In genomic region chr12:92928962-92929915, GRCh38 we compare ENCODE assay signal across 8 cellular contexts. TPM values are rescaled to one million over a fixed set of nuclear protein-coding genes. Genes with fewer than 3 reads are reported as not detected.
DNase-seq lines count a peak whose midpoint lies in the region; TF ChIP-seq lines count a peak whose summit lies in the region.

EEA1 (minus strand) TSS chr12:92929295; CDS start chr12:92929066, 229 bp downstream.

- H3K9me3 ChIP-seq in suprapubic skin, result no peaks in the 10 kb centered on the region

- peak; percentile 82 to 84 for TF ChIP-seq POLR2A in suprapubic skin (IDR thresholded peaks at IDR 0.05)

- CTCF ChIA-PET in activated naive CD4-positive, alpha-beta T cell treated with anti-CD3 and anti-CD28 coated beads, Interleukin-2, amount 10 ng/mL, durations not matched to agents 7 days and 5 days (lab: Charles Lee), result interaction anchor here (0.9 to 2.2 kb wide), 3 partner anchors 58 to 144 kb away, joined by 3 to 6 read pairs (median 4); no protein-coding TSS in a partner anchor

- 0% methylated on average over 25 of the region's 98 CpGs for WGBS in suprapubic skin

- H3K27ac Mint-ChIP-seq in activated naive CD4-positive, alpha-beta T cell treated with anti-CD3 and anti-CD28 coated beads, Interleukin-2, amount 10 ng/mL, durations not matched to agents 7 days and 5 days, result peak within 1 kb of the TSS; percentile 95

- H3K4me1 ChIP-seq in suprapubic skin, result peaks cover 36% of the 10 kb centered on the region

- H3K27me3 Mint-ChIP-seq in activated naive CD4-positive, alpha-beta T cell treated with anti-CD3 and anti-CD28 coated beads, Interleukin-2, amount 10 ng/mL, durations not matched to agents 7 days and 5 days, result peaks cover 4% of the 10 kb centered on the region

- H3K9me3 Mint-ChIP-seq in activated naive CD4-positive, alpha-beta T cell treated with anti-CD3 and anti-CD28 coated beads, Interleukin-2, amount 10 ng/mL, durations not matched to agents 7 days and 5 days, result no peaks in the 10 kb centered on the region

- peak within 1 kb of the TSS; percentile 81 for H3K4me3 ChIP-seq in GM06990 (replicated peaks; ENCODE audit: low read depth, low read length)
- peak within 1 kb of the TSS; percentile 74 for H3K4me3 ChIP-seq in HFF-Myc (replicated peaks; ENCODE audit: low read depth, low read length)
- H3K4me3 ChIP-seq in suprapubic skin, result peak within 1 kb of the TSS; percentile 86

- DNase-seq in GM06990 (ENCODE audit: extremely low read depth, insufficient read length), result peak; percentile 97
- DNase-seq in HFF-Myc (ENCODE audit: extremely low read depth, low read depth), result peak; percentile 83
- peak; percentile 96 for DNase-seq in NAMALWA (ENCODE audit: low spot score)
- DNase-seq in SK-N-DZ (ENCODE audit: low spot score), result peak; percentile 95
- DNase-seq in activated naive CD4-positive, alpha-beta T cell treated with anti-CD3 and anti-CD28 coated beads, Interleukin-2, amount 10 ng/mL, durations not matched to agents 7 days and 5 days, result peak; percentile 97
- DNase-seq in germinal center (ENCODE audit: low spot score), result peak; percentile 99
- peak; percentile 67 to 98 (median 95) for DNase-seq in nucleus accumbens (lab: John Stamatoyannopoulos, UW)
- peak; percentile 97 to 98 for DNase-seq in suprapubic skin (ENCODE audit: low spot score in 2 of 2)

- TF ChIP-seq CTCF in GM06990 (IDR thresholded peaks at IDR 0.05; ENCODE audit: insufficient read depth, low read length, poor library complexity, severe bottlenecking), result no peak
- TF ChIP-seq CTCF in HFF-Myc (IDR thresholded peaks at IDR 0.05; ENCODE audit: low read depth, low read length, missing control alignments), result no peak
- peak in 1 of 2 donors; percentile 28 for TF ChIP-seq CTCF in suprapubic skin (IDR thresholded peaks at IDR 0.05)

- peak within 1 kb of the TSS; percentile 85 for H3K4me3 Mint-ChIP-seq in activated naive CD4-positive, alpha-beta T cell treated with anti-CD3 and anti-CD28 coated beads, Interleukin-2, amount 10 ng/mL, durations not matched to agents 7 days and 5 days

- H3K27me3 ChIP-seq in GM06990 (replicated peaks; ENCODE audit: control insufficient read depth, insufficient read depth, low read length), result no peaks in the 10 kb centered on the region
- H3K27me3 ChIP-seq in suprapubic skin, result no peaks in the 10 kb centered on the region

- H3K4me1 Mint-ChIP-seq in activated naive CD4-positive, alpha-beta T cell treated with anti-CD3 and anti-CD28 coated beads, Interleukin-2, amount 10 ng/mL, durations not matched to agents 7 days and 5 days, result peaks cover 32% of the 10 kb centered on the region

- no peak for TF ChIP-seq EP300 in suprapubic skin (IDR thresholded peaks at IDR 0.05)

- H3K36me3 ChIP-seq in GM06990 (ENCODE audit: control insufficient read depth, insufficient read depth, low read length) (no peaks in the 10 kb centered on the region), suprapubic skin (no peaks in the 10 kb centered on the region)

- H3K27ac ChIP-seq in suprapubic skin, result peak within 1 kb of the TSS; percentile 100

- peaks cover 7% of the 10 kb centered on the region for H3K36me3 Mint-ChIP-seq in activated naive CD4-positive, alpha-beta T cell treated with anti-CD3 and anti-CD28 coated beads, Interleukin-2, amount 10 ng/mL, durations not matched to agents 7 days and 5 days

RNA-seq across cellular contexts. Expression of gene EEA1, which starts in this region (rescaled TPM):
- 2.6 and 5.3 TPM in 2 replicates for polyA plus RNA-seq in SK-N-DZ (2014; cell fraction: cytosol; rRNA removed)
- polyA plus RNA-seq in SK-N-DZ (2014; cell fraction: nucleus; rRNA removed), result 4.0 and 6.0 TPM in 2 replicates
- total RNA-seq in suprapubic skin, result 10 to 100 TPM; 17.9 to 55.0 (median 23.2) TPM

Comparison
In these comparisons a context has a peak if more than half of its experiments do, and no peak if none do; other contexts are left out.
1. Peak in every context shown above with its lines: DNase-seq, H3K4me3 ChIP-seq and H3K27ac ChIP-seq.